ENCODE assay signal across 11 cellular contexts in the genomic region with DNA sequence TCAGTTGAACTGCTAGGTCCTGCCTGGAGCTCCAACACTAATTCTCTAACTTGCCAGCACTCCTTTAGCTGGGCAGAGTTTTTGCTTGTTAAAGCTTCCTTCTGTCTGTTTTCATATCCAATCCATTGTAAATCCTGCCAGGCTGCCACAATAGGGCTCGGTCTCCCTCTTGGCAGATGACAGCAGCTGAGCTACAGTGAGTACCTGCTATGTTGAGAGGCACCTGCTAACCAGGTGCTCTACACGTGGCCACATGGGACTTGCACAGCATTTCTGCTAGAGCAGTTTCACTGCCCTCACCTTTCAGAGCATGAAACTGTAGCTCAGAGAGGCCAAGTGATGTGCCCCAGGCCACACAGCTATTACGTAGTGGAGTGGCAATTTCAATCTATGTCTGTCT.
"Had no signal": no experiment of that assay in that cellular context is flagged by ENCODE, and none has a peak within 500 bp of the region (broad histone marks: within the 10 kb centered on the region; RNA-seq: fewer than 3 reads in every experiment).

No MANE protein-coding gene starts in this region.

- H3K4me1 Mint-ChIP-seq: activated CD4-positive, alpha-beta T cell treated with anti-CD3 and anti-CD28 coated beads, Interleukin-2, amount 10 ng/mL, durations not matched to agents 7 days and 5 days; central memory CD8-positive, alpha-beta T cell had no signal

- DNase-seq: activated CD4-positive, alpha-beta T cell treated with anti-CD3 and anti-CD28 coated beads, Interleukin-2, amount 10 ng/mL, durations not matched to agents 7 days and 5 days; activated CD4-positive, CD25-positive, alpha-beta regulatory T cell; activated naive CD4-positive, alpha-beta T cell treated with anti-CD3 and anti-CD28 coated beads, Interleukin-2, amount 50 U/mL, for 16 hours; dermis blood vessel endothelial cell; hippocampal formation; kidney glomerular epithelial cell; stimulated activated CD4-positive, alpha-beta T cell treated with anti-CD3 and anti-CD28 coated beads, Interleukin-2, amount 100 ng/mL, for 48 hours; upper lobe of right lung had no signal

- H3K4me3 Mint-ChIP-seq: activated CD4-positive, alpha-beta T cell treated with anti-CD3 and anti-CD28 coated beads, Interleukin-2, amount 10 ng/mL, durations not matched to agents 7 days and 5 days; central memory CD8-positive, alpha-beta T cell; neural crest cell; stimulated activated naive CD8-positive, alpha-beta T cell treated with anti-CD3 and anti-CD28 coated beads, Interleukin-15, Interleukin-2, amounts not matched to agents 100 ng/mL and 50 ng/mL, for 24 hours had no signal

- H3K27me3 ChIP-seq: upper lobe of right lung had no signal

- H3K9me3 Mint-ChIP-seq: central memory CD8-positive, alpha-beta T cell had no signal

- H3K36me3 ChIP-seq: upper lobe of right lung had no signal

- ATAC-seq: upper lobe of right lung had no signal

- H3K27ac Mint-ChIP-seq: activated CD4-positive, alpha-beta T cell treated with anti-CD3 and anti-CD28 coated beads, Interleukin-2, amount 10 ng/mL, durations not matched to agents 7 days and 5 days; stimulated activated naive CD8-positive, alpha-beta T cell treated with anti-CD3 and anti-CD28 coated beads, Interleukin-15, Interleukin-2, amounts not matched to agents 100 ng/mL and 50 ng/mL, for 24 hours had no signal

- H3K4me3 ChIP-seq: upper lobe of right lung had no signal

- H3K4me1 ChIP-seq: upper lobe of right lung had no signal

- H3K27ac ChIP-seq: upper lobe of right lung had no signal

- H3K27me3 Mint-ChIP-seq: activated CD4-positive, alpha-beta T cell treated with anti-CD3 and anti-CD28 coated beads, Interleukin-2, amount 10 ng/mL, durations not matched to agents 7 days and 5 days; central memory CD8-positive, alpha-beta T cell; stimulated activated naive CD8-positive, alpha-beta T cell treated with anti-CD3 and anti-CD28 coated beads, Interleukin-15, Interleukin-2, amounts not matched to agents 100 ng/mL and 50 ng/mL, for 24 hours had no signal
